Comparison of ENCODE assay signal across 6 cellular contexts in the genomic region with DNA sequence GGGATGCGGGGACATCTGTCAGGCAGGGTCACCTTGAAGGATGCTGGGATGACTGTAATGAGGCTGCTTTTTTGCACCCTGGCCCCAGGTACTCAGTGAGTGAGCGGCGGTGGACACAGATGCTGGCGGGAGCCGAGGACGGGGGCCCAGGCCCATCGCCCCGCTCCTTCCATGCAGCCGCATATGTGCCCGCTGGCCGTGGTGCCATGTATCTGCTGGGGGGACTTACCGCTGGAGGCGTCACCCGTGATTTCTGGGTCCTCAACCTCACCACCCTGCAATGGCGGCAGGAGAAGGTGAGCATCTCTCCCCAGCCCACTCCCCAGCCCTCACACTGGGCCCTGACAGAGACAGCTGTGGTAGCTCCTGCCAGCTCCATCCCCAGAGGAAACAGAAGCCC. TPM values are rescaled to one million over a fixed set of nuclear protein-coding genes. Genes with fewer than 3 reads are reported as not detected.
"Had no signal": no experiment of that assay in that cellular context is flagged by ENCODE, and none has a peak within 500 bp of the region (broad histone marks: within the 10 kb centered on the region; RNA-seq: fewer than 3 reads in every experiment).

No MANE protein-coding gene starts in this region.

- H3K4me3 ChIP-seq: K562 had no signal

- ATAC-seq: HepG2, K562 had no signal

- H3K27ac ChIP-seq: HL-60 had no signal

- DNase-seq: IMR-90, KBM-7 had no signal

RNA-seq across cellular contexts. Expression of a gene that starts 33.4 kb away (rescaled TPM):
- total RNA-seq: HT1080, IMR-90 had no signal
